ENCODE assay signal across 1 cellular context in the genomic region with DNA sequence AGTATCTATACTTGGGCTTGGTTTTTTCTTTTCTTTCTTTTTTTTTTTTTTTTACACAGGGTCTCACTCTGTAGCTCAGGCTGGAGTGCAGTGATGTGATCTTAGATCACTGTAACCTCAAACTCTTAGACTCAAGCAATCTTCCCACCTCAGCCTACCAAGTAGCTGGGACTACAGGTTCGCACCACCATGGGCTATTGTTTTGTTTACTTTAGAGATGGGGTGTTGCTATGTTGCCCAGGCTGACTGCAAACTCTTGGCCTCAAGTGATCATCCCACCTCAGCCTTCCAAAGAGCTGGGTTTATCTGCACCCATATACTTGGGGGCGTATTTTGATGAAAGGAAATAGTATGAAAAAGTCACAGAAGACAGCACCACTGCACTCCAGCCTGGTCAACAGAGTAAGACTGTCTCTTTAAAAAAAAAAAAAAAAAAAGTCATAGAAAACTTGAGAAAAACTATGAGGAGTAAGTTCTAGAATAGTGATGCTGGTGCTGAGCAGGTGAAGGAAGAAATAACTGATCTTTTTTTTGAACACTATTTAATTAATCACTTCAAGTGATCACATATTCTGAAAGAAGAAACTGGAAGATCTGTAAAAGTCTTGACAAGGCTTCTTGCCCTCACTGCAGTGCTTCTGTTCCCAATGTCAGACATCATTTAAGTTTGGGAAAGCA.
TF ChIP-seq lines count a peak whose summit lies in the region.

No MANE protein-coding gene starts in this region.

TF ChIP-seq in GM12878, 131 proteins besides CTCF, POLR2A, EP300 and RAD21 (continued from another document):
- TF ChIP-seq, protein P1, sequence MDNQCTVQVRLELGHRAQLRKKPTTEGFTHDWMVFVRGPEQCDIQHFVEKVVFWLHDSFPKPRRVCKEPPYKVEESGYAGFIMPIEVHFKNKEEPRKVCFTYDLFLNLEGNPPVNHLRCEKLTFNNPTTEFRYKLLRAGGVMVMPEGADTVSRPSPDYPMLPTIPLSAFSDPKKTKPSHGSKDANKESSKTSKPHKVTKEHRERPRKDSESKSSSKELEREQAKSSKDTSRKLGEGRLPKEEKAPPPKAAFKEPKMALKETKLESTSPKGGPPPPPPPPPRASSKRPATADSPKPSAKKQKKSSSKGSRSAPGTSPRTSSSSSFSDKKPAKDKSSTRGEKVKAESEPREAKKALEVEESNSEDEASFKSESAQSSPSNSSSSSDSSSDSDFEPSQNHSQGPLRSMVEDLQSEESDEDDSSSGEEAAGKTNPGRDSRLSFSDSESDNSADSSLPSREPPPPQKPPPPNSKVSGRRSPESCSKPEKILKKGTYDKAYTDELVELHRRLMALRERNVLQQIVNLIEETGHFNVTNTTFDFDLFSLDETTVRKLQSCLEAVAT (IDR thresholded peaks at IDR 0.05) = no peak
- TF ChIP-seq HDAC6 (IDR thresholded peaks at IDR 0.05; ENCODE audit: unreplicated experiment) = no peak
- no peak for TF ChIP-seq JUND (IDR thresholded peaks at IDR 0.05; ENCODE audit: low read depth, low read length)
- TF ChIP-seq ASH2L (IDR thresholded peaks at IDR 0.05; ENCODE audit: borderline replicate concordance, low read depth) = no peak
- TF ChIP-seq SMARCA5 (IDR thresholded peaks at IDR 0.05) = no peak
- TF ChIP-seq GABPA (IDR thresholded peaks at IDR 0.05; ENCODE audit: low read depth) = no peak
- no peak for TF ChIP-seq RB1 (IDR thresholded peaks at IDR 0.05; ENCODE audit: borderline replicate concordance)
- no peak for TF ChIP-seq BHLHE40 (IDR thresholded peaks at IDR 0.05; ENCODE audit: borderline replicate concordance in 1 of 2, low read depth in 2 of 2, low read length in 1 of 2)
- no peak for TF ChIP-seq MYB (IDR thresholded peaks at IDR 0.05; ENCODE audit: borderline replicate concordance, low read depth, low read length)
- TF ChIP-seq, protein P2, sequence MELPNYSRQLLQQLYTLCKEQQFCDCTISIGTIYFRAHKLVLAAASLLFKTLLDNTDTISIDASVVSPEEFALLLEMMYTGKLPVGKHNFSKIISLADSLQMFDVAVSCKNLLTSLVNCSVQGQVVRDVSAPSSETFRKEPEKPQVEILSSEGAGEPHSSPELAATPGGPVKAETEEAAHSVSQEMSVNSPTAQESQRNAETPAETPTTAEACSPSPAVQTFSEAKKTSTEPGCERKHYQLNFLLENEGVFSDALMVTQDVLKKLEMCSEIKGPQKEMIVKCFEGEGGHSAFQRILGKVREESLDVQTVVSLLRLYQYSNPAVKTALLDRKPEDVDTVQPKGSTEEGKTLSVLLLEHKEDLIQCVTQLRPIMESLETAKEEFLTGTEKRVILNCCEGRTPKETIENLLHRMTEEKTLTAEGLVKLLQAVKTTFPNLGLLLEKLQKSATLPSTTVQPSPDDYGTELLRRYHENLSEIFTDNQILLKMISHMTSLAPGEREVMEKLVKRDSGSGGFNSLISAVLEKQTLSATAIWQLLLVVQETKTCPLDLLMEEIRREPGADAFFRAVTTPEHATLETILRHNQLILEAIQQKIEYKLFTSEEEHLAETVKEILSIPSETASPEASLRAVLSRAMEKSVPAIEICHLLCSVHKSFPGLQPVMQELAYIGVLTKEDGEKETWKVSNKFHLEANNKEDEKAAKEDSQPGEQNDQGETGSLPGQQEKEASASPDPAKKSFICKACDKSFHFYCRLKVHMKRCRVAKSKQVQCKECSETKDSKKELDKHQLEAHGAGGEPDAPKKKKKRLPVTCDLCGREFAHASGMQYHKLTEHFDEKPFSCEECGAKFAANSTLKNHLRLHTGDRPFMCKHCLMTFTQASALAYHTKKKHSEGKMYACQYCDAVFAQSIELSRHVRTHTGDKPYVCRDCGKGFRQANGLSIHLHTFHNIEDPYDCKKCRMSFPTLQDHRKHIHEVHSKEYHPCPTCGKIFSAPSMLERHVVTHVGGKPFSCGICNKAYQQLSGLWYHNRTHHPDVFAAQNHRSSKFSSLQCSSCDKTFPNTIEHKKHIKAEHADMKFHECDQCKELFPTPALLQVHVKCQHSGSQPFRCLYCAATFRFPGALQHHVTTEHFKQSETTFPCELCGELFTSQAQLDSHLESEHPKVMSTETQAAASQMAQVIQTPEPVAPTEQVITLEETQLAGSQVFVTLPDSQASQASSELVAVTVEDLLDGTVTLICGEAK (IDR thresholded peaks at IDR 0.05; ENCODE audit: borderline replicate concordance) = no peak
- TF ChIP-seq, protein P3, sequence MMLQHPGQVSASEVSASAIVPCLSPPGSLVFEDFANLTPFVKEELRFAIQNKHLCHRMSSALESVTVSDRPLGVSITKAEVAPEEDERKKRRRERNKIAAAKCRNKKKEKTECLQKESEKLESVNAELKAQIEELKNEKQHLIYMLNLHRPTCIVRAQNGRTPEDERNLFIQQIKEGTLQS (IDR thresholded peaks at IDR 0.05; ENCODE audit: borderline replicate concordance, extremely low read depth, low read depth, low read length) = no peak
- TF ChIP-seq CHD4 (IDR thresholded peaks at IDR 0.05) = no peak
- TF ChIP-seq HDGF (IDR thresholded peaks at IDR 0.05) = no peak
- no peak for TF ChIP-seq GATAD2B (conservative IDR thresholded peaks at IDR 0.05; ENCODE audit: low read depth)
- TF ChIP-seq, protein P4, sequence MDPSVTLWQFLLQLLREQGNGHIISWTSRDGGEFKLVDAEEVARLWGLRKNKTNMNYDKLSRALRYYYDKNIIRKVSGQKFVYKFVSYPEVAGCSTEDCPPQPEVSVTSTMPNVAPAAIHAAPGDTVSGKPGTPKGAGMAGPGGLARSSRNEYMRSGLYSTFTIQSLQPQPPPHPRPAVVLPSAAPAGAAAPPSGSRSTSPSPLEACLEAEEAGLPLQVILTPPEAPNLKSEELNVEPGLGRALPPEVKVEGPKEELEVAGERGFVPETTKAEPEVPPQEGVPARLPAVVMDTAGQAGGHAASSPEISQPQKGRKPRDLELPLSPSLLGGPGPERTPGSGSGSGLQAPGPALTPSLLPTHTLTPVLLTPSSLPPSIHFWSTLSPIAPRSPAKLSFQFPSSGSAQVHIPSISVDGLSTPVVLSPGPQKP (IDR thresholded peaks at IDR 0.05; ENCODE audit: low read depth, low read length) = no peak
- no peak for TF ChIP-seq SP1 (IDR thresholded peaks at IDR 0.05; ENCODE audit: low read depth, low read length)
- TF ChIP-seq SMC3 (IDR thresholded peaks at IDR 0.05; ENCODE audit: borderline replicate concordance, low read length) = no peak
